In the genomic region with DNA sequence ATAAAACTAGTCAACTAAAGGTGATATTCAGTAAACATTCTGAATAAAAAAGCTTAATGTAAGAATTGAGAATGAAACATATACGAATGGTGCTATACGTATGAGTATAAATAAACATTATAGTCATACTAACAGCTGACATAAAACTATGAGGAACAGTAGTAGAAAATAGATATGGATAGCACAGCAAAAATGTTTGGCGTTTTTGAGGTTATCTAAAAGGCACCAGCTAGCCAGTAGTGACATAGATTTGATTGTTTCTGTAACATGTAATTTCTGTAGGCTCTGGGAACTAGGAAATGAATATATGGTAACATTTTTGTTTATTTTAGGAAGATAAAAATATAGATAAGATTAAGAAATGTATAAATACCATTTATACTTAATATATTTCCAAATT, we compare ENCODE assay signal across 28 cellular contexts.
"Had no signal": no experiment of that assay in that cellular context is flagged by ENCODE, and none has a peak within 500 bp of the region (broad histone marks: within the 10 kb centered on the region; RNA-seq: fewer than 3 reads in every experiment).

No MANE protein-coding gene starts in this region.

- H3K4me3 ChIP-seq: ascending aorta, colonic mucosa, esophagus squamous epithelium, gastrocnemius medialis, heart left ventricle had no signal

- DNase-seq: activated CD4-positive, alpha-beta memory T cell treated with anti-CD3 and anti-CD28 coated beads for 36 hours; activated CD4-positive, alpha-beta T cell treated with anti-CD3 and anti-CD28 coated beads for 36 hours; activated CD4-positive, alpha-beta T cell treated with anti-CD3 and anti-CD28 coated beads, Interleukin-2, amount 10 ng/mL, durations not matched to agents 24 days and 14 days; activated CD4-positive, CD25-positive, alpha-beta regulatory T cell; activated CD4-positive, CD25-positive, alpha-beta regulatory T cell treated with anti-CD3 and anti-CD28 coated beads, Interleukin-2, amount 50 U/mL, for 72 hours; activated CD8-positive, alpha-beta memory T cell treated with anti-CD3 and anti-CD28 coated beads, Interleukin-2, amount 10 ng/mL, durations not matched to agents 7 days and 5 days; activated CD8-positive, alpha-beta memory T cell treated with anti-CD3 and anti-CD28 coated beads, Interleukin-2, amount 50 U/mL, for 4 hours; activated CD8-positive, alpha-beta T cell treated with anti-CD3 and anti-CD28 coated beads, Interleukin-2, amount 10 ng/mL, durations not matched to agents 7 days and 5 days; activated effector memory CD4-positive, alpha-beta T cell treated with anti-CD3 and anti-CD28 coated beads, Interleukin-2, amount 50 U/mL, for 16 hours; activated naive CD4-positive, alpha-beta T cell treated with anti-CD3 and anti-CD28 coated beads for 36 hours; activated naive CD8-positive, alpha-beta T cell treated with anti-CD3 and anti-CD28 coated beads, Interleukin-2, amount 10 ng/mL, durations not matched to agents 7 days and 5 days; activated T-cell treated with anti-CD3 and anti-CD28 coated beads, Interleukin-2, amount 50 U/mL, for 1 hour; activated T-cell treated with anti-CD3 and anti-CD28 coated beads, Interleukin-2, amount 50 U/mL, for 48 hours; colonic mucosa; effector CD8-positive, alpha-beta T cell; esophagus squamous epithelium; foreskin fibroblast; gastrocnemius medialis; glutamatergic neuron; heart left ventricle; T-helper 2 cell had no signal

- H3K27ac Mint-ChIP-seq: activated CD4-positive, alpha-beta memory T cell treated with anti-CD3 and anti-CD28 coated beads for 36 hours; activated CD4-positive, alpha-beta T cell treated with anti-CD3 and anti-CD28 coated beads for 36 hours; activated CD4-positive, alpha-beta T cell treated with anti-CD3 and anti-CD28 coated beads, Interleukin-2, amount 10 ng/mL, durations not matched to agents 24 days and 14 days; activated CD8-positive, alpha-beta memory T cell treated with anti-CD3 and anti-CD28 coated beads, Interleukin-2, amount 10 ng/mL, durations not matched to agents 7 days and 5 days; activated CD8-positive, alpha-beta T cell treated with anti-CD3 and anti-CD28 coated beads, Interleukin-2, amount 10 ng/mL, durations not matched to agents 7 days and 5 days; activated naive CD4-positive, alpha-beta T cell treated with anti-CD3 and anti-CD28 coated beads for 36 hours; activated naive CD4-positive, alpha-beta T cell treated with anti-CD3 and anti-CD28 coated beads, Interleukin-2, amount 50 U/mL, for 72 hours; activated naive CD8-positive, alpha-beta T cell treated with anti-CD3 and anti-CD28 coated beads, Interleukin-2, amount 10 ng/mL, durations not matched to agents 7 days and 5 days; activated T-helper 1 cell treated with anti-CD3 and anti-CD28 coated beads, Interleukin-12 subunit alpha, Interleukin-12 subunit beta, Interleukin-2, Interleukin-4 antibody, amounts not matched to agents 30 ng/mL and 10 ng/mL and 1 ng/mL, durations not matched to agents 14 hours and 24 hours and 36 hours; activated T-helper 2 cell treated with anti-CD3 and anti-CD28 coated beads, Interferon-gamma antibody, Interleukin-2, Interleukin-4, amounts not matched to agents 10 μg/mL and 5 μg/mL and 100 μg/mL, durations not matched to agents 14 hours and 24 hours and 36 hours had no signal

- H3K27me3 ChIP-seq: ascending aorta, colonic mucosa, esophagus squamous epithelium, gastrocnemius medialis, heart left ventricle had no signal

- H3K4me1 Mint-ChIP-seq: activated CD4-positive, alpha-beta T cell treated with anti-CD3 and anti-CD28 coated beads for 36 hours; brain; central memory CD8-positive, alpha-beta T cell had no signal

- H3K36me3 ChIP-seq: ascending aorta, colonic mucosa, esophagus squamous epithelium, gastrocnemius medialis, heart left ventricle had no signal

- H3K27me3 Mint-ChIP-seq: activated CD4-positive, alpha-beta memory T cell treated with anti-CD3 and anti-CD28 coated beads for 36 hours; activated CD4-positive, alpha-beta T cell treated with anti-CD3 and anti-CD28 coated beads for 36 hours; activated CD4-positive, alpha-beta T cell treated with anti-CD3 and anti-CD28 coated beads, Interleukin-2, amount 10 ng/mL, durations not matched to agents 24 days and 14 days; activated CD8-positive, alpha-beta memory T cell treated with anti-CD3 and anti-CD28 coated beads, Interleukin-2, amount 10 ng/mL, durations not matched to agents 7 days and 5 days; activated naive CD8-positive, alpha-beta T cell treated with anti-CD3 and anti-CD28 coated beads, Interleukin-2, amount 10 ng/mL, durations not matched to agents 7 days and 5 days; brain; central memory CD8-positive, alpha-beta T cell had no signal

- H3K27ac ChIP-seq: colonic mucosa, epithelial cell of prostate, esophagus squamous epithelium, gastrocnemius medialis, heart left ventricle had no signal

- H3K4me3 Mint-ChIP-seq: activated CD4-positive, alpha-beta memory T cell treated with anti-CD3 and anti-CD28 coated beads for 36 hours; activated CD4-positive, alpha-beta T cell treated with anti-CD3 and anti-CD28 coated beads for 36 hours; activated CD4-positive, alpha-beta T cell treated with anti-CD3 and anti-CD28 coated beads, Interleukin-2, amount 10 ng/mL, durations not matched to agents 24 days and 14 days; activated CD8-positive, alpha-beta memory T cell treated with anti-CD3 and anti-CD28 coated beads, Interleukin-2, amount 10 ng/mL, durations not matched to agents 7 days and 5 days; activated CD8-positive, alpha-beta T cell treated with anti-CD3 and anti-CD28 coated beads, Interleukin-2, amount 10 ng/mL, durations not matched to agents 7 days and 5 days; activated naive CD4-positive, alpha-beta T cell treated with anti-CD3 and anti-CD28 coated beads for 36 hours; activated naive CD8-positive, alpha-beta T cell treated with anti-CD3 and anti-CD28 coated beads, Interleukin-2, amount 10 ng/mL, durations not matched to agents 7 days and 5 days; activated T-helper 1 cell treated with anti-CD3 and anti-CD28 coated beads, Interleukin-12 subunit alpha, Interleukin-12 subunit beta, Interleukin-2, Interleukin-4 antibody, amounts not matched to agents 30 ng/mL and 10 ng/mL and 1 ng/mL, durations not matched to agents 14 hours and 24 hours and 36 hours; brain; central memory CD8-positive, alpha-beta T cell had no signal

- H3K36me3 Mint-ChIP-seq: activated naive CD4-positive, alpha-beta T cell treated with anti-CD3 and anti-CD28 coated beads, Interleukin-2, amount 50 U/mL, for 72 hours had no signal

- ATAC-seq: activated CD4-positive, alpha-beta T cell treated with anti-CD3 and anti-CD28 coated beads for 36 hours; activated CD8-positive, alpha-beta memory T cell treated with anti-CD3 and anti-CD28 coated beads, Interleukin-2, amount 10 ng/mL, durations not matched to agents 7 days and 5 days; activated CD8-positive, alpha-beta T cell treated with anti-CD3 and anti-CD28 coated beads, Interleukin-2, amount 10 ng/mL, durations not matched to agents 7 days and 5 days; activated naive CD4-positive, alpha-beta T cell treated with anti-CD3 and anti-CD28 coated beads, Interleukin-2, amount 50 U/mL, for 72 hours; gastrocnemius medialis; heart left ventricle had no signal

- H3K9me3 Mint-ChIP-seq: activated CD4-positive, alpha-beta memory T cell treated with anti-CD3 and anti-CD28 coated beads for 36 hours; activated CD4-positive, alpha-beta T cell treated with anti-CD3 and anti-CD28 coated beads, Interleukin-2, amount 10 ng/mL, durations not matched to agents 24 days and 14 days; activated naive CD4-positive, alpha-beta T cell treated with anti-CD3 and anti-CD28 coated beads for 36 hours; activated naive CD4-positive, alpha-beta T cell treated with anti-CD3 and anti-CD28 coated beads, Interleukin-2, amount 50 U/mL, for 72 hours; activated naive CD8-positive, alpha-beta T cell treated with anti-CD3 and anti-CD28 coated beads, Interleukin-2, amount 10 ng/mL, durations not matched to agents 7 days and 5 days; activated T-helper 1 cell treated with anti-CD3 and anti-CD28 coated beads, Interleukin-12 subunit alpha, Interleukin-12 subunit beta, Interleukin-2, Interleukin-4 antibody, amounts not matched to agents 30 ng/mL and 10 ng/mL and 1 ng/mL, durations not matched to agents 14 hours and 24 hours and 36 hours; activated T-helper 2 cell treated with anti-CD3 and anti-CD28 coated beads, Interferon-gamma antibody, Interleukin-2, Interleukin-4, amounts not matched to agents 10 μg/mL and 5 μg/mL and 100 μg/mL, durations not matched to agents 14 hours and 24 hours and 36 hours; brain; central memory CD8-positive, alpha-beta T cell had no signal
